ENCODE assay signal across 27 cellular contexts in the genomic region with DNA sequence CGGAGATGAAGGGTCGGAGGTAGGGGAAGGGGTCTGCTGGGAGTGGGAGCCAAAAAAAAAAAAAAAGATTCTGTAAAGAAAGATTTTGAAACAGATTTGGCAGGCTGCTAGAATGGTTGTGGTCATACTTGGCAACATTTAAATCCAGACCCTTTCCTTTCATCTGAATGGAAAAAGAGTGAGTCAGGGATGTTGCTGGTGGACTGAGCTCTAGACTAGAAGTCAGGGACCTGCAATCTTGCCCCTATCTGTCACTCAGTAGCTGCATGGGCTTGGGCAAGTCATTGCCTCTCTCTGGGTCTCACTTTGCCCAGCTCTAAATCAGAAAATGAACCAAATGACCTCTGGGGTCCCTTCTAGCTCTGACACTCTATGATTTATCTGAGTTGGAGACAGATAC. TPM values are rescaled to one million over a fixed set of nuclear protein-coding genes. Genes with fewer than 3 reads are reported as not detected.
DNase-seq lines count a peak whose midpoint lies in the region; ATAC-seq and TF ChIP-seq lines count a peak whose summit lies in the region.
"Had no signal": no experiment of that assay in that cellular context is flagged by ENCODE, and none has a peak within 500 bp of the region (broad histone marks: within the 10 kb centered on the region; RNA-seq: fewer than 3 reads in every experiment).

No MANE protein-coding gene starts in this region.

- TF ChIP-seq CTCF in H9 (conservative IDR thresholded peaks at IDR 0.05), result no peak
- no peak for TF ChIP-seq CTCF in retinal pigment epithelial cell (conservative IDR thresholded peaks at IDR 0.05; ENCODE audit: low read depth, low read length)

- no peak overlapping the region for H3K4me3 Mint-ChIP-seq in activated CD4-positive, alpha-beta T cell treated with anti-CD3 and anti-CD28 coated beads for 36 hours
- H3K4me3 Mint-ChIP-seq in H9, result no peak overlapping the region
- H3K4me3 Mint-ChIP-seq: CD4-positive, alpha-beta memory T cell; neural crest cell had no signal

- H3K4ac ChIP-seq in H9 (ENCODE audit: low read depth, low read length), result no peak overlapping the region

- no peak overlapping the region for H3T11ph ChIP-seq in H9 (ENCODE audit: low read length)

- H3K27ac Mint-ChIP-seq in activated CD4-positive, alpha-beta T cell treated with anti-CD3 and anti-CD28 coated beads for 36 hours, result no peak overlapping the region
- H3K27ac Mint-ChIP-seq in H9, result peak overlapping the region; percentile 24 to 57 (median 25); a peak in 5 of 7 replicates

- POLR2A ChIA-PET in activated CD4-positive, alpha-beta T cell treated with anti-CD3 and anti-CD28 coated beads for 36 hours (lab: Charles Lee), result no interaction called here

- H4K20me1 ChIP-seq in H9 (ENCODE audit: control insufficient read depth, insufficient read depth, insufficient read length), result peaks cover 3% of the 10 kb centered on the region

- no peaks in the 10 kb centered on the region for H3K27me3 ChIP-seq in H9 (ENCODE audit: insufficient read depth, low read length)
- H3K27me3 ChIP-seq: heart left ventricle, testis, uterus had no signal

- no peaks in the 10 kb centered on the region for H3K9me3 Mint-ChIP-seq in activated CD4-positive, alpha-beta T cell treated with anti-CD3 and anti-CD28 coated beads for 36 hours (ENCODE audit: low read depth)
- H3K9me3 Mint-ChIP-seq in H9, result no peaks in the 10 kb centered on the region
- H3K9me3 Mint-ChIP-seq: CD4-positive, alpha-beta memory T cell; neural crest cell had no signal

- H3K9me3 ChIP-seq in H9 (ENCODE audit: control insufficient read depth, low read depth, low read length), result no peaks in the 10 kb centered on the region
- H3K9me3 ChIP-seq: HAP-1, heart left ventricle, testis, uterus had no signal

- H2BK12ac ChIP-seq in H9 (ENCODE audit: insufficient read length, low read depth, low read length), result no peak overlapping the region

- H2AFZ ChIP-seq in H9 (ENCODE audit: low read length), result no peak overlapping the region

- H3K27me3 Mint-ChIP-seq in activated CD4-positive, alpha-beta T cell treated with anti-CD3 and anti-CD28 coated beads for 36 hours, result no peaks in the 10 kb centered on the region
- no peaks in the 10 kb centered on the region for H3K27me3 Mint-ChIP-seq in H9 (ENCODE audit: low read depth)

- H3K4me1 Mint-ChIP-seq in activated CD4-positive, alpha-beta T cell treated with anti-CD3 and anti-CD28 coated beads for 36 hours, result peaks cover 10% of the 10 kb centered on the region
- peaks cover 33 to 40% of the 10 kb centered on the region in 2 experiments for H3K4me1 Mint-ChIP-seq in H9
- H3K4me1 Mint-ChIP-seq: CD4-positive, alpha-beta memory T cell; neural crest cell had no signal

- H3K23me2 ChIP-seq in H9 (ENCODE audit: insufficient read length, low read depth, low read length, poor library complexity, severe bottlenecking), result no peaks in the 10 kb centered on the region

- no peak overlapping the region for H3K4me3 ChIP-seq in retinal pigment epithelial cell (ENCODE audit: low read length)
- H3K4me3 ChIP-seq: HAP-1, heart left ventricle, testis, uterus had no signal

- CTCF ChIA-PET in activated CD4-positive, alpha-beta T cell treated with anti-CD3 and anti-CD28 coated beads for 36 hours (lab: Charles Lee), result interaction anchor here (1.6 kb wide), 1 partner anchor 53 kb away, joined by 5 read pairs; no protein-coding TSS in a partner anchor

- H3K23ac ChIP-seq in H9 (ENCODE audit: insufficient read length, low read depth, low read length), result no peak overlapping the region

- no peak overlapping the region for H2BK120ac ChIP-seq in H9 (ENCODE audit: low read depth, low read length, poor library complexity, severe bottlenecking)

- intact Hi-C loops in activated CD4-positive, alpha-beta T cell treated with anti-CD3 and anti-CD28 coated beads for 36 hours (cut with DNase I, micrococcal nuclease), result no loop called here

- H4K91ac ChIP-seq in H9 (ENCODE audit: insufficient read length, low read depth, low read length), result no peak overlapping the region

- H3K79me2 ChIP-seq in H9 (ENCODE audit: insufficient read depth, low read length), result peaks cover 7% of the 10 kb centered on the region; the same call in 1 of the 2 replicates

- peaks cover under 1% of the 10 kb centered on the region for H3K79me1 ChIP-seq in H9 (ENCODE audit: insufficient read depth, low read depth, low read length, poor library complexity, severe bottlenecking)

- no peak overlapping the region for H2AK5ac ChIP-seq in H9 (ENCODE audit: insufficient read length, low read length)

- no CpG with 5 or more reads among the region's 2 CpGs for WGBS in H9 (ENCODE audit: extremely low coverage, insufficient read length, low lambda C conversion rate)

- H2BK15ac ChIP-seq in H9 (ENCODE audit: low read depth, low read length), result no peak overlapping the region

- no peak overlapping the region for H2BK5ac ChIP-seq in H9 (ENCODE audit: insufficient read length, low read length)

- H3K18ac ChIP-seq in H9 (ENCODE audit: insufficient read length, low read depth, low read length), result no peak overlapping the region

- no peak overlapping the region for H3K14ac ChIP-seq in H9 (ENCODE audit: insufficient read depth, low read length)

- peak; percentile 40 for ATAC-seq in activated CD4-positive, alpha-beta T cell treated with anti-CD3 and anti-CD28 coated beads for 36 hours
- ATAC-seq in HG03097 (IDR thresholded peaks at IDR 0.05; ENCODE audit: low FRiP score, unreplicated experiment), result no peak
- ATAC-seq: heart left ventricle, right cardiac atrium had no signal

- H3K27ac ChIP-seq in H9 (ENCODE audit: insufficient read length, low read depth, low read length), result no peak overlapping the region
- H3K27ac ChIP-seq: heart left ventricle, testis, uterus had no signal

- H3K36me3 Mint-ChIP-seq in activated CD4-positive, alpha-beta T cell treated with anti-CD3 and anti-CD28 coated beads for 36 hours (ENCODE audit: low read depth), result no peaks in the 10 kb centered on the region
- peaks cover 52 to 80% (median 61%) of the 10 kb centered on the region in 3 experiments for H3K36me3 Mint-ChIP-seq in H9 (ENCODE audit: insufficient read depth in 1 of 3, low read depth in 3 of 3)
- H3K36me3 Mint-ChIP-seq: CD4-positive, alpha-beta memory T cell had no signal

- H2BK20ac ChIP-seq in H9 (ENCODE audit: low read depth, low read length, poor library complexity, severe bottlenecking), result no peak overlapping the region

- H3K56ac ChIP-seq in H9 (ENCODE audit: insufficient read length, low read depth, low read length), result no peak overlapping the region

- H4K8ac ChIP-seq in H9 (replicated peaks; ENCODE audit: insufficient read length, low read depth, low read length), result no peak overlapping the region

- DNase-seq in activated CD4-positive, alpha-beta T cell treated with anti-CD3 and anti-CD28 coated beads for 36 hours, result no peak
- no peak for DNase-seq in activated CD4-positive, alpha-beta T cell treated with anti-CD3 and anti-CD28 coated beads, Interleukin-2, amount 50 U/mL, for 4 hours
- DNase-seq in H9 (no peak), astrocyte of the hippocampus (ENCODE audit: low read depth, low spot score) (peak; percentile 82), retinal pigment epithelial cell (ENCODE audit: low read depth) (peak; percentile 41), T-helper 1 cell (no peak), NCI-H748 (lab: John Stamatoyannopoulos, UW; ENCODE audit: unreplicated experiment) (no peak)
- DNase-seq: 8988T; activated naive CD4-positive, alpha-beta T cell; activated T-cell treated with anti-CD3 and anti-CD28 coated beads for 4 hours; AML-193; amniotic stem cell; CD4-positive, alpha-beta memory T cell; effector CD4-positive, alpha-beta T cell; heart left ventricle; mammary epithelial cell; NCI-H1105 treated with DMSO at 0.1 percent for 48 hours; NCI-H1930; NCI-H526 treated with DMSO at 0.1 percent for 48 hours; right cardiac atrium; SIG-M5; stimulated activated CD4-positive, alpha-beta T cell treated with anti-CD3 and anti-CD28 coated beads, Interleukin-2, amount 100 ng/mL, for 48 hours; testis; uterus had no signal

- peaks cover 12% of the 10 kb centered on the region; the same call in 1 of the 2 replicates for H3K4me1 ChIP-seq in H9 (ENCODE audit: insufficient read depth, low read length)
- H3K4me1 ChIP-seq: heart left ventricle, testis, uterus had no signal

- H3K4me2 ChIP-seq in H9 (ENCODE audit: insufficient read depth, insufficient read length, low read length), result no peak overlapping the region

- H4K5ac ChIP-seq in H9 (ENCODE audit: insufficient read length, low read depth, low read length), result no peak overlapping the region

- H3K9ac ChIP-seq in H9 (ENCODE audit: extremely low read depth, insufficient read length, low read length), result no peak overlapping the region

RNA-seq across cellular contexts. Expression of gene ADD2, which starts 58.7 kb away (rescaled TPM):
- total RNA-seq in activated CD4-positive, alpha-beta T cell treated with anti-CD3 and anti-CD28 coated beads for 36 hours, result 10 to 100 TPM; 26.9 to 31.5 TPM
- 124 TPM in 2 replicates for total RNA-seq in H9 (2021)
- total RNA-seq: mammary epithelial cell had no signal

Comparison
In these comparisons a context has a peak if more than half of its experiments do, and no peak if none do; other contexts are left out.
1. DNase-seq: peak in astrocyte of the hippocampus (single experiment) and retinal pigment epithelial cell (single experiment); none in activated CD4-positive, alpha-beta T cell treated with anti-CD3 and anti-CD28 coated beads for 36 hours (single experiment), activated CD4-positive, alpha-beta T cell treated with anti-CD3 and anti-CD28 coated beads, Interleukin-2, amount 50 U/mL, for 4 hours (0 of 2), H9 (single experiment), T-helper 1 cell (0 of 5) and NCI-H748 (single experiment).